ENCODE assay signal across 14 cellular contexts in the genomic region with DNA sequence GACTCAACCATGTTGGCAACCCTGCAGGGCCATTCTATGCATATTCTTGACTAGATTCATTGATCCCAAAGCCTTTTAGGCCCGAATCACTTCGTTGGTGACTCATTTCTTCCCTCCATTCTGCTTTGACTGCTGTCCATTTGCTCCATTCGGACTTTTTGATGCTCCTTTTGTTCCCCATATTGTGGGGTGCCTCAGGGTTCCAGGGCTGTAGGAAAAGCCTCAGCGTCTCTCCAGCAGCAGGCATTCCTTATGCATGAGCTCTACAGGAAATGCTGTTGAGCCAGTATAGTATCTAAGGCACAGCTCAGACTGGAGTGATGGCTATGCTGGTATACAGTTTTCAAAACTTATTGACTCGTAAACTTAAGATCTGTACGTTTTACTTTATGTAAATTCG.
DNase-seq lines count a peak whose midpoint lies in the region; ATAC-seq and TF ChIP-seq lines count a peak whose summit lies in the region.
"Had no signal": no experiment of that assay in that cellular context is flagged by ENCODE, and none has a peak within 500 bp of the region (broad histone marks: within the 10 kb centered on the region; RNA-seq: fewer than 3 reads in every experiment).

No MANE protein-coding gene starts in this region.

- H3K4me3 ChIP-seq in ACC112 (ENCODE audit: low read depth, low read length) = no peak overlapping the region
- H3K4me3 ChIP-seq: vagina had no signal

- H3K27me3 ChIP-seq in ACC112 (ENCODE audit: insufficient read depth, low read length) = no peaks in the 10 kb centered on the region
- H3K27me3 ChIP-seq: vagina had no signal

- intact Hi-C loops in left ventricle myocardium superior (cut with micrococcal nuclease) = no loop called here

- DNase-seq in astrocyte of the hippocampus (ENCODE audit: low read depth, low spot score) (peak; percentile 77), iris pigment epithelial cell (ENCODE audit: low read depth) (peak; percentile 86), activated gamma-delta T cell treated with Interleukin-2 at 50 U/mL for 16 hours (no peak), left ventricle myocardium superior (no peak), T-helper 1 cell (no peak)
- DNase-seq: activated naive CD4-positive, alpha-beta T cell treated with anti-CD3 and anti-CD28 coated beads for 36 hours; H9; NCI-H2081; stimulated activated CD4-positive, alpha-beta T cell treated with anti-CD3 and anti-CD28 coated beads, Interleukin-15, amount 100 ng/mL, for 24 hours; T-helper 2 cell had no signal

- H3K4me1 ChIP-seq in ACC112 (ENCODE audit: control insufficient read depth, insufficient read depth, low read length, unreplicated experiment) = peaks cover 50% of the 10 kb centered on the region

- no peaks in the 10 kb centered on the region for H3K36me3 ChIP-seq in ACC112 (ENCODE audit: insufficient read depth, low read length)
- H3K36me3 ChIP-seq: vagina had no signal

- H2AFZ ChIP-seq in ACC112 (ENCODE audit: low read length, unreplicated experiment) = no peak overlapping the region

- TF ChIP-seq EP300 in Ishikawa (IDR thresholded peaks at IDR 0.05; ENCODE audit: borderline replicate concordance) = no peak

- ATAC-seq in left ventricle myocardium superior (no peak), HG02571 (IDR thresholded peaks at IDR 0.05; ENCODE audit: unreplicated experiment) (no peak)

- TF ChIP-seq RAD21 in Ishikawa (IDR thresholded peaks at IDR 0.05; ENCODE audit: low read depth) = no peak

- H3K27ac ChIP-seq in ACC112 (ENCODE audit: low read depth, low read length) = peak overlapping the region; percentile 23; the same call in 1 of the 2 replicates
- H3K27ac ChIP-seq: vagina had no signal

- H3K79me2 ChIP-seq in ACC112 (ENCODE audit: control insufficient read depth, insufficient read depth, low read length, unreplicated experiment) = no peaks in the 10 kb centered on the region

TF ChIP-seq in Ishikawa, 13 proteins besides CTCF, POLR2A, EP300 and RAD21:
- TF ChIP-seq TEAD4 (IDR thresholded peaks at IDR 0.05) (0 out of 2 replicates have a peak, but pooled peaks have one; percentile 24), TCF12 (IDR thresholded peaks at IDR 0.05; ENCODE audit: low read depth) (no peak)

Comparison
In these comparisons a context has a peak if more than half of its experiments do, and no peak if none do; other contexts are left out.
1. DNase-seq: peak in astrocyte of the hippocampus (single experiment) and iris pigment epithelial cell (single experiment); none in activated gamma-delta T cell treated with Interleukin-2 at 50 U/mL for 16 hours (single experiment), left ventricle myocardium superior (single experiment) and T-helper 1 cell (0 of 5).